13 cellular contexts compared by ENCODE assay signal in genomic region chr4:186624951-186625350, GRCh38.
DNase-seq lines count a peak whose midpoint lies in the region; ATAC-seq and TF ChIP-seq lines count a peak whose summit lies in the region.
"Had no signal": no experiment of that assay in that cellular context is flagged by ENCODE, and none has a peak within 500 bp of the region (broad histone marks: within the 10 kb centered on the region; RNA-seq: fewer than 3 reads in every experiment).

No MANE protein-coding gene starts in this region.

- intact Hi-C loops in Right ventricle myocardium superior (cut with DNase I) (no loop called here), adrenal gland (cut with DNase I) (no loop called here)

- peak; percentile 18 to 80 for DNase-seq in cardiac muscle cell (ENCODE audit: low read depth in 1 of 2, low spot score in 1 of 2)
- DNase-seq in Right ventricle myocardium superior, result no peak
- peak; percentile 33 for DNase-seq in astrocyte of the cerebellum (ENCODE audit: low read depth)
- peak; percentile 94 for DNase-seq in iris pigment epithelial cell (ENCODE audit: low read depth)
- no peak for DNase-seq in thoracic aorta (ENCODE audit: low spot score)
- DNase-seq in NCI-H2196 treated with DMSO at 0.1 percent for 48 hours (lab: John Stamatoyannopoulos, UW; ENCODE audit: unreplicated experiment), result no peak
- DNase-seq in RWPE1 (ENCODE audit: low spot score), result no peak
- no peak for DNase-seq in adrenal gland
- DNase-seq: DMS53, head of caudate nucleus, left colon had no signal

- ATAC-seq in Right ventricle myocardium superior (ENCODE audit: poor library complexity), result no peak
- no peak for ATAC-seq in thoracic aorta (ENCODE audit: insufficient number of reproducible peaks, low FRiP score, low read depth)
- ATAC-seq: left colon had no signal

- H3K9me3 ChIP-seq in cardiac muscle cell (ENCODE audit: low read depth) (no peaks in the 10 kb centered on the region), thoracic aorta (no peaks in the 10 kb centered on the region), adrenal gland (replicated peaks in 1 of 3) (no peaks in the 10 kb centered on the region)

- TF ChIP-seq CTCF in cardiac muscle cell (IDR thresholded peaks at IDR 0.05; ENCODE audit: low read depth, low read length) (no peak), astrocyte of the cerebellum (IDR thresholded peaks at IDR 0.05; ENCODE audit: low read depth, low read length, missing control alignments) (no peak), thoracic aorta (IDR thresholded peaks at IDR 0.05) (no peak), RWPE1 (conservative IDR thresholded peaks at IDR 0.05; ENCODE audit: low read depth) (no peak), adrenal gland (IDR thresholded peaks at IDR 0.05) (no peak)

- WGBS in adrenal gland, 4 donors, result 72 to 79% (median 75%) methylated on average over 1 of the region's 1 CpG

- in situ Hi-C loops in astrocyte of the cerebellum (cut with HindIII; ENCODE audit: low sequenced_read_pairs), result loop anchor here (5.0 kb wide), 1 partner anchor 87 kb away; no protein-coding TSS in a partner anchor

- H3K27me3 ChIP-seq in cardiac muscle cell (no peaks in the 10 kb centered on the region), thoracic aorta (replicated peaks; ENCODE audit: insufficient read depth) (no peaks in the 10 kb centered on the region), adrenal gland (no peaks in the 10 kb centered on the region)

- H3K36me3 ChIP-seq in cardiac muscle cell (peaks cover 14% of the 10 kb centered on the region), thoracic aorta (peaks cover 22% of the 10 kb centered on the region), adrenal gland (replicated peaks in 1 of 2) (no peaks in the 10 kb centered on the region)

- peak overlapping the region; percentile 54 for H3K27ac ChIP-seq in cardiac muscle cell
- H3K27ac ChIP-seq in thoracic aorta, result peak overlapping the region; percentile 69 to 74
- H3K27ac ChIP-seq in RWPE1, result no peak overlapping the region
- no peak overlapping the region for H3K27ac ChIP-seq in adrenal gland
- H3K27ac ChIP-seq: 22Rv1, VCaP had no signal

- H3K4me1 ChIP-seq in cardiac muscle cell (ENCODE audit: low read depth) (peaks cover 4% of the 10 kb centered on the region), thoracic aorta (ENCODE audit: control insufficient read depth in 1 of 2, low read depth in 2 of 2) (peaks cover 20 to 44% of the 10 kb centered on the region in 2 donors), adrenal gland (replicated peaks in 1 of 2) (no peaks in the 10 kb centered on the region)

- H3K4me3 ChIP-seq in cardiac muscle cell, result no peak overlapping the region
- H3K4me3 ChIP-seq in astrocyte of the cerebellum (ENCODE audit: low read depth, low read length), result no peak overlapping the region
- H3K4me3 ChIP-seq in thoracic aorta, result no peak overlapping the region
- H3K4me3 ChIP-seq in adrenal gland, result no peak overlapping the region

- POLR2A ChIA-PET in RWPE1 (lab: Yijun Ruan, JAX; ENCODE audit: low non-redundant PET), result no interaction called here

- no peak for TF ChIP-seq POLR2A in adrenal gland (IDR thresholded peaks at IDR 0.05)

- CTCF ChIA-PET in RWPE1 (lab: Yijun Ruan, JAX), result no interaction called here

Comparison
In these comparisons a context has a peak if more than half of its experiments do, and no peak if none do; other contexts are left out.
1. DNase-seq: peak in cardiac muscle cell (2 of 2), astrocyte of the cerebellum (single experiment) and iris pigment epithelial cell (single experiment); none in Right ventricle myocardium superior (single experiment), thoracic aorta (single experiment), NCI-H2196 treated with DMSO at 0.1 percent for 48 hours (single experiment), RWPE1 (single experiment) and adrenal gland (0 of 7).
2. H3K27ac ChIP-seq: peak in cardiac muscle cell (single experiment) and thoracic aorta (2 of 2); none in RWPE1 (single experiment) and adrenal gland (0 of 5).